ENCODE assay signal across 5 cellular contexts in the genomic region with DNA sequence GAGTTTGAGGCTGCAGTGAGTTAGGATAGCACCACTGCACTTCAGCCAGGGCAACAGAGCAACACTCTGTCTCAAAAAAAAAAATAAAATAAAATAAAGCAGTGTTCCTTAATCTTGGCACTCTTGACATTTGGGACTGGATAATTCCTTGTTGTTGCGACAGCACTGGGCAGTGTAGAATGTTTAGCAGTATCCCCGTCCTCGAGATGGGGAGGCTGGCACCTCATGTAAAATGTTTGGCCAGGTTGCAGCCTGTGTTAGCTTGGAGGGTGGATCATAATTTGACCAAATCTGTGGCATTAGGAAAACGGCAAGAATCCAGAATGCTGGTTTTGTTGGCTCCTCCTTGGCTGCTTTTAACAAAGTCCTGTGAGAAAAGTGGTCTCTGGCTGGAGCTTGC.
"Had no signal": no experiment of that assay in that cellular context is flagged by ENCODE, and none has a peak within 500 bp of the region (broad histone marks: within the 10 kb centered on the region; RNA-seq: fewer than 3 reads in every experiment).

No MANE protein-coding gene starts in this region.

- DNase-seq: IMR-90, KBM-7 had no signal

- H3K27ac ChIP-seq: HL-60 had no signal

- ATAC-seq: HepG2 had no signal

- H3K4me3 ChIP-seq: K562 had no signal
